In genomic region chr3:195194559-195195161, GRCh38 we compare ENCODE assay signal across 11 cellular contexts.
DNase-seq lines count a peak whose midpoint lies in the region; ATAC-seq, FAIRE-seq and TF ChIP-seq lines count a peak whose summit lies in the region.
"Had no signal": no experiment of that assay in that cellular context is flagged by ENCODE, and none has a peak within 500 bp of the region (broad histone marks: within the 10 kb centered on the region; RNA-seq: fewer than 3 reads in every experiment).

No MANE protein-coding gene starts in this region.

- H3K14ac ChIP-seq in mesenchymal stem cell (ENCODE audit: low read length in 2 of 2), result no peak overlapping the region

- H3K4me1 Mint-ChIP-seq in activated T-helper 17 cell treated with anti-CD3 and anti-CD28 coated beads, Interleukin-2, amount 50 U/mL, for 72 hours, result peaks cover 19% of the 10 kb centered on the region

- no peak overlapping the region for H3K18ac ChIP-seq in mesenchymal stem cell (ENCODE audit: low read depth in 1 of 2, low read length in 2 of 2)

- H3K27me3 Mint-ChIP-seq in activated T-helper 17 cell treated with anti-CD3 and anti-CD28 coated beads, Interleukin-2, amount 50 U/mL, for 72 hours, result no peaks in the 10 kb centered on the region

- H3K9me3 ChIP-seq in mesenchymal stem cell (ENCODE audit: control insufficient read depth, low read length), result peaks cover 12% of the 10 kb centered on the region

- H3K4ac ChIP-seq in mesenchymal stem cell (ENCODE audit: low read depth in 1 of 2, low read length in 2 of 2), result no peak overlapping the region

- H2BK15ac ChIP-seq in mesenchymal stem cell (ENCODE audit: low read depth, poor library complexity, severe bottlenecking), result no peak overlapping the region

- peak overlapping the region; percentile 61 for H3K4me3 Mint-ChIP-seq in activated T-helper 17 cell treated with anti-CD3 and anti-CD28 coated beads, Interleukin-2, amount 50 U/mL, for 72 hours

- no peak overlapping the region for H2AFZ ChIP-seq in mesenchymal stem cell (ENCODE audit: low read depth, low read length)

- H3K4me2 ChIP-seq in mesenchymal stem cell (ENCODE audit: low read length, poor library complexity, severe bottlenecking), result no peak overlapping the region

- DNase-seq in DMS79 treated with DMSO at 0.1 percent for 48 hours (lab: John Stamatoyannopoulos, UW) (peak; percentile 73), DMS79 (lab: John Stamatoyannopoulos, UW) (no peak), H54 (ENCODE audit: insufficient read length, low spot score) (no peak), mesenchymal stem cell (peak; percentile 38), mesenteric fat pad (ENCODE audit: low spot score) (no peak)
- no peak for DNase-seq in activated CD4-positive, alpha-beta T cell treated with anti-CD3 and anti-CD28 coated beads, Interleukin-2, amount 50 U/mL, for 1 hour
- DNase-seq: left ventricle myocardium superior, NCI-H446 had no signal

- H3K9me3 Mint-ChIP-seq in activated T-helper 17 cell treated with anti-CD3 and anti-CD28 coated beads, Interleukin-2, amount 50 U/mL, for 72 hours, result peaks cover 6% of the 10 kb centered on the region

- WGBS in mesenchymal stem cell, result 61% methylated on average over 3 of the region's 8 CpGs

- H2BK120ac ChIP-seq in mesenchymal stem cell (ENCODE audit: low read depth, low read length), result no peak overlapping the region

- no peaks in the 10 kb centered on the region for H3K27me3 ChIP-seq in mesenchymal stem cell (ENCODE audit: control insufficient read depth in 1 of 2, insufficient read depth in 1 of 2, low read length in 2 of 2)
- H3K27me3 ChIP-seq: vagina had no signal

- H3K4me1 ChIP-seq in mesenchymal stem cell (ENCODE audit: control insufficient read depth, insufficient read depth, low read depth, low read length), result peaks cover 16% of the 10 kb centered on the region

- H4K91ac ChIP-seq in mesenchymal stem cell (ENCODE audit: low read length), result no peak overlapping the region

- H3K79me1 ChIP-seq in mesenchymal stem cell (replicated peaks; ENCODE audit: low read length, poor library complexity, severe bottlenecking), result peaks cover 4% of the 10 kb centered on the region

- peak; percentile 38 for FAIRE-seq in H54 (lab: Jason Lieb, UNC)

- peak overlapping the region; percentile 75 for H3K27ac Mint-ChIP-seq in activated T-helper 17 cell treated with anti-CD3 and anti-CD28 coated beads, Interleukin-2, amount 50 U/mL, for 72 hours

- no peak overlapping the region for H2BK12ac ChIP-seq in mesenchymal stem cell (ENCODE audit: low read length in 2 of 2)

- H3K36me3 ChIP-seq in mesenchymal stem cell (ENCODE audit: control insufficient read depth in 1 of 2, insufficient read depth in 2 of 2, low read depth in 1 of 2, low read length in 2 of 2), result peaks cover 0 to 4% of the 10 kb centered on the region in 2 experiments
- H3K36me3 ChIP-seq: vagina had no signal

- no peak overlapping the region for H2AK5ac ChIP-seq in mesenchymal stem cell (ENCODE audit: low read length, severe bottlenecking)

- TF ChIP-seq POLR2A in H54 (IDR thresholded peaks at IDR 0.05; ENCODE audit: low read depth, low read length), result no peak

- no peaks in the 10 kb centered on the region for H3K36me3 Mint-ChIP-seq in activated T-helper 17 cell treated with anti-CD3 and anti-CD28 coated beads, Interleukin-2, amount 50 U/mL, for 72 hours (ENCODE audit: low read depth)

- peak; percentile 89 for ATAC-seq in activated T-helper 17 cell treated with anti-CD3 and anti-CD28 coated beads, Interleukin-2, amount 50 U/mL, for 72 hours (replicated peaks)
- ATAC-seq in GM19463 (IDR thresholded peaks at IDR 0.05; ENCODE audit: unreplicated experiment), result no peak

- H3K23ac ChIP-seq in mesenchymal stem cell (ENCODE audit: low read length in 2 of 2), result no peak overlapping the region

- no peak overlapping the region for H3K9ac ChIP-seq in mesenchymal stem cell (ENCODE audit: low read length)

- H4K8ac ChIP-seq in mesenchymal stem cell (ENCODE audit: low read length), result no peak overlapping the region

- H3K27ac ChIP-seq in mesenchymal stem cell (ENCODE audit: low read length, poor library complexity, severe bottlenecking), result no peak overlapping the region
- H3K27ac ChIP-seq: vagina had no signal

- H3K4me3 ChIP-seq in mesenchymal stem cell (ENCODE audit: insufficient read depth in 1 of 2, low read depth in 1 of 2, low read length in 2 of 2), result no peak overlapping the region
- H3K4me3 ChIP-seq: vagina had no signal

- no peak overlapping the region for H2BK5ac ChIP-seq in mesenchymal stem cell (ENCODE audit: low read depth, low read length, poor library complexity, severe bottlenecking)

Comparison
In these comparisons a context has a peak if more than half of its experiments do, and no peak if none do; other contexts are left out.
1. DNase-seq: peak in DMS79 treated with DMSO at 0.1 percent for 48 hours (single experiment) and mesenchymal stem cell (single experiment); none in DMS79 (single experiment), H54 (single experiment), mesenteric fat pad (single experiment) and activated CD4-positive, alpha-beta T cell treated with anti-CD3 and anti-CD28 coated beads, Interleukin-2, amount 50 U/mL, for 1 hour (single experiment).